Comparison of ENCODE assay signal across 13 cellular contexts in genomic region chr11:17498058-17498457, GRCh38. TPM values are rescaled to one million over a fixed set of nuclear protein-coding genes. Genes with fewer than 3 reads are reported as not detected.
DNase-seq lines count a peak whose midpoint lies in the region; ATAC-seq and TF ChIP-seq lines count a peak whose summit lies in the region.
"Had no signal": no experiment of that assay in that cellular context is flagged by ENCODE, and none has a peak within 500 bp of the region (broad histone marks: within the 10 kb centered on the region; RNA-seq: fewer than 3 reads in every experiment).

No MANE protein-coding gene starts in this region.

- peak; percentile 81 for ATAC-seq in WTC11
- ATAC-seq in HG03025 (IDR thresholded peaks at IDR 0.05; ENCODE audit: low FRiP score, unreplicated experiment), result no peak

- intact Hi-C loops in MCF 10A (cut with micrococcal nuclease), result no loop called here
- intact Hi-C loops in breast epithelium (cut with DNase I; ENCODE audit: low total_unique reads), result no loop called here

- BruUV-seq in MCF 10A (replicated peaks; lab: Mats Ljungman, UMichigan), result no TSS peak

- no peaks in the 10 kb centered on the region for H3K9me3 Mint-ChIP-seq in MCF 10A (ENCODE audit: unreplicated experiment)
- no peaks in the 10 kb centered on the region for H3K9me3 Mint-ChIP-seq in WTC11
- H3K9me3 Mint-ChIP-seq: immature natural killer cell; stimulated activated effector memory CD8-positive, alpha-beta T cell treated with anti-CD3 and anti-CD28 coated beads, Interleukin-12 subunit alpha, Interleukin-12 subunit beta, amount 100 ng/mL, for 72 hours had no signal

- H3K4me3 Mint-ChIP-seq in MCF 10A (ENCODE audit: unreplicated experiment), result no peak overlapping the region
- H3K4me3 Mint-ChIP-seq in WTC11, result no peak overlapping the region
- H3K4me3 Mint-ChIP-seq: immature natural killer cell; stimulated activated effector memory CD8-positive, alpha-beta T cell treated with anti-CD3 and anti-CD28 coated beads, Interleukin-12 subunit alpha, Interleukin-12 subunit beta, amount 100 ng/mL, for 72 hours had no signal

- CTCF ChIA-PET in MCF 10A (lab: Yijun Ruan, JAX) (interaction anchor here (0.6 to 3.3 kb wide), 4 partner anchors 23 to 117 kb away, joined by 3 to 26 read pairs (median 6); no protein-coding TSS in a partner anchor), WTC11 (lab: Charles Lee) (interaction anchor here (0.8 to 2.0 kb wide), 21 partner anchors 9 to 150 kb away, joined by 3 to 25 read pairs (median 5); partner anchors contain the start of genes KCNJ11 and USH1C)

- TF ChIP-seq CTCF in MCF 10A (IDR thresholded peaks at IDR 0.05; ENCODE audit: unreplicated experiment) (no peak), breast epithelium (IDR thresholded peaks at IDR 0.05) (no peak), WTC11 (IDR thresholded peaks at IDR 0.05) (no peak)

- DNase-seq in MCF 10A (ENCODE audit: unreplicated experiment), result peak; percentile 31
- no peak for DNase-seq in breast epithelium (ENCODE audit: low spot score in 2 of 2)
- DNase-seq in NCI-H2081 treated with DMSO at 0.1 percent for 48 hours (lab: John Stamatoyannopoulos, UW), result peak; percentile 2
- peak; percentile 30 for DNase-seq in WTC11 (ENCODE audit: low spot score)
- DNase-seq in AG08395 (ENCODE audit: low spot score), result no peak
- DNase-seq in iPS-NIHi11 (ENCODE audit: low spot score), result no peak
- no peak for DNase-seq in A172 (ENCODE audit: low spot score)
- DNase-seq: immature natural killer cell, T1000 had no signal

- no peak overlapping the region for H3K27ac ChIP-seq in breast epithelium

- no peak overlapping the region for H3K4me3 ChIP-seq in breast epithelium

- H3K27me3 ChIP-seq in breast epithelium, result no peaks in the 10 kb centered on the region

- no peak for TF ChIP-seq POLR2A in breast epithelium (IDR thresholded peaks at IDR 0.05)

- H3K36me3 Mint-ChIP-seq in MCF 10A (ENCODE audit: insufficient read depth, unreplicated experiment) (no peaks in the 10 kb centered on the region), WTC11 (no peaks in the 10 kb centered on the region)
- H3K36me3 Mint-ChIP-seq: immature natural killer cell; stimulated activated effector memory CD8-positive, alpha-beta T cell treated with anti-CD3 and anti-CD28 coated beads, Interleukin-12 subunit alpha, Interleukin-12 subunit beta, amount 100 ng/mL, for 72 hours had no signal

- H3K36me3 ChIP-seq in breast epithelium, result no peaks in the 10 kb centered on the region

- POLR2A ChIA-PET in MCF 10A (lab: Yijun Ruan, JAX) (interaction anchor here (0.5 kb wide), 1 partner anchor 143 kb away, joined by 3 read pairs; no protein-coding TSS in a partner anchor), WTC11 (lab: Charles Lee) (no interaction called here)

- H3K27ac Mint-ChIP-seq in MCF 10A (ENCODE audit: low read depth, unreplicated experiment) (no peak overlapping the region), WTC11 (no peak overlapping the region)
- H3K27ac Mint-ChIP-seq: immature natural killer cell; stimulated activated effector memory CD8-positive, alpha-beta T cell treated with anti-CD3 and anti-CD28 coated beads, Interleukin-12 subunit alpha, Interleukin-12 subunit beta, amount 100 ng/mL, for 72 hours had no signal

- H3K4me1 ChIP-seq in breast epithelium, result no peaks in the 10 kb centered on the region

- H3K4me1 Mint-ChIP-seq in MCF 10A (ENCODE audit: insufficient read depth, unreplicated experiment), result no peaks in the 10 kb centered on the region
- H3K4me1 Mint-ChIP-seq in WTC11, result 0 out of 2 replicates have a peak, but pooled peaks cover 2% of the 10 kb centered on the region
- H3K4me1 Mint-ChIP-seq: immature natural killer cell; stimulated activated effector memory CD8-positive, alpha-beta T cell treated with anti-CD3 and anti-CD28 coated beads, Interleukin-12 subunit alpha, Interleukin-12 subunit beta, amount 100 ng/mL, for 72 hours had no signal

- H3K27me3 Mint-ChIP-seq in MCF 10A (ENCODE audit: insufficient read depth, unreplicated experiment) (peaks cover 37% of the 10 kb centered on the region), WTC11 (ENCODE audit: low read depth) (peaks cover 2% of the 10 kb centered on the region; the same call in 1 of the 2 replicates)

- H3K9me3 ChIP-seq in breast epithelium, result no peaks in the 10 kb centered on the region

TF ChIP-seq in WTC11, 78 proteins besides CTCF, POLR2A, EP300 and RAD21:
- TF ChIP-seq PRRX2 (CRISPR knock-in tag; IDR thresholded peaks at IDR 0.05) (no peak), ZNF416 (CRISPR knock-in tag; IDR thresholded peaks at IDR 0.05) (no peak), USF2 (CRISPR knock-in tag; IDR thresholded peaks at IDR 0.05) (peak; percentile 32; the same call in 1 of the 2 replicates), ZSCAN18 (CRISPR knock-in tag; IDR thresholded peaks at IDR 0.05) (no peak), SOX15 (CRISPR knock-in tag; IDR thresholded peaks at IDR 0.05) (no peak), ETV6 (CRISPR knock-in tag; IDR thresholded peaks at IDR 0.05) (no peak), NFYB (CRISPR knock-in tag; conservative IDR thresholded peaks at IDR 0.05; ENCODE audit: low read depth) (peak; percentile 47), ELF4 (CRISPR knock-in tag; IDR thresholded peaks at IDR 0.05; ENCODE audit: low read depth) (no peak)
TF ChIP-seq in WTC11: peak in this region for 2.

RNA-seq across cellular contexts. Expression of gene ABCC8, which starts 21.4 kb away (rescaled TPM):
- total RNA-seq in MCF 10A (2022) (not detected in 2 replicates), breast epithelium (10 to 100 TPM in 2 of 3 donors, 1 to 10 TPM in 1; 3.8 to 10.8 (median 10.5) TPM), WTC11 (2021) (3.9 to 7.3 TPM (median 4.1 TPM) in 3 replicates)
- not detected in 2 replicates for total RNA-seq in A172 (2014; rRNA removed; shearing (Covaris generic))
- total RNA-seq: Daoy had no signal

RNA-seq across cellular contexts. Expression of gene USH1C, which starts 46.2 kb away (rescaled TPM):
- total RNA-seq in MCF 10A (2022) (not detected in 2 replicates), breast epithelium (under 1 TPM in 1 of 3 donors, not detected in 2; 0.66 TPM), WTC11 (2021) (3.3 to 3.9 TPM (median 3.7 TPM) in 3 replicates)
- not detected in 2 replicates for total RNA-seq in A172 (2014; rRNA removed; shearing (Covaris generic))
- total RNA-seq: Daoy had no signal

RNA-seq across cellular contexts. Expression of gene OTOG, which starts 49.0 kb away (rescaled TPM):
- total RNA-seq in MCF 10A (2022) (not detected in 2 replicates), breast epithelium (not detected), WTC11 (2021) (1.4 to 3.5 TPM (median 2.1 TPM) in 3 replicates)
- not detected in 2 replicates for total RNA-seq in A172 (2014; rRNA removed; shearing (Covaris generic))
- total RNA-seq: Daoy, posterior vena cava had no signal

Comparison
In these comparisons a context has a peak if more than half of its experiments do, and no peak if none do; other contexts are left out.
1. DNase-seq: peak in MCF 10A (single experiment), NCI-H2081 treated with DMSO at 0.1 percent for 48 hours (single experiment) and WTC11 (single experiment); none in breast epithelium (0 of 2), AG08395 (single experiment), iPS-NIHi11 (single experiment) and A172 (single experiment).